19 cellular contexts compared by ENCODE assay signal in genomic region chr12:127078577-127079350, GRCh38.
DNase-seq lines count a peak whose midpoint lies in the region; FAIRE-seq and TF ChIP-seq lines count a peak whose summit lies in the region.
"Had no signal": no experiment of that assay in that cellular context is flagged by ENCODE, and none has a peak within 500 bp of the region (broad histone marks: within the 10 kb centered on the region; RNA-seq: fewer than 3 reads in every experiment).

No MANE protein-coding gene starts in this region.

- H3K27ac ChIP-seq in right atrium auricular region, result no peak overlapping the region
- H3K27ac ChIP-seq: PC-9, RWPE1 had no signal

- peaks cover 3% of the 10 kb centered on the region; the same call in 1 of the 2 replicates for H3K9me3 ChIP-seq in MG63
- no peaks in the 10 kb centered on the region for H3K9me3 ChIP-seq in right atrium auricular region

- FAIRE-seq in urothelium cell line (lab: Jason Lieb, UNC), result peak; percentile 13
- FAIRE-seq: GM12878 had no signal

- DNase-seq in ELR (ENCODE audit: low read depth) (peak; percentile 21), MG63 (peak; percentile 27), fibroblast of gingiva (ENCODE audit: low read depth) (peak; percentile 34), urothelium cell line (ENCODE audit: low spot score) (no peak), H4 (ENCODE audit: low spot score) (no peak), right atrium auricular region (ENCODE audit: low spot score) (no peak)
- DNase-seq in activated CD4-positive, alpha-beta T cell treated with anti-CD3 and anti-CD28 coated beads, Interleukin-2, amount 50 U/mL, for 48 hours, result no peak
- DNase-seq: CD4-positive, CD25-positive, alpha-beta regulatory T cell; COR-L47; DMS 273 treated with DMSO at 0.1 percent for 48 hours; GDM1; NCI-H1105; NCI-H1694; NCI-H2081 treated with DMSO at 0.1 percent for 48 hours; NCI-H510A; NCI-H748 treated with DMSO at 0.1 percent for 48 hours; PC-9 had no signal

- peaks cover 0 to 10% of the 10 kb centered on the region in 2 donors for H3K4me1 ChIP-seq in right atrium auricular region

- no peak overlapping the region for H3K4me3 ChIP-seq in MG63
- no peak overlapping the region for H3K4me3 ChIP-seq in right atrium auricular region
- H3K4me3 ChIP-seq: GM12878, PC-9 had no signal

- H3K36me3 ChIP-seq in MG63 (no peaks in the 10 kb centered on the region), right atrium auricular region (no peaks in the 10 kb centered on the region)

- H3K27me3 ChIP-seq in MG63, result no peaks in the 10 kb centered on the region
- no peaks in the 10 kb centered on the region for H3K27me3 ChIP-seq in right atrium auricular region

- no peak for TF ChIP-seq CTCF in right atrium auricular region (IDR thresholded peaks at IDR 0.05)

Comparison
In these comparisons a context has a peak if more than half of its experiments do, and no peak if none do; other contexts are left out.
1. DNase-seq: peak in ELR (single experiment), MG63 (single experiment) and fibroblast of gingiva (single experiment); none in urothelium cell line (single experiment), H4 (single experiment), right atrium auricular region (single experiment) and activated CD4-positive, alpha-beta T cell treated with anti-CD3 and anti-CD28 coated beads, Interleukin-2, amount 50 U/mL, for 48 hours (0 of 2).